In genomic region chr1:52674497-52675384, GRCh38 we compare ENCODE assay signal across 1 cellular context.
TF ChIP-seq lines count a peak whose summit lies in the region.

No MANE protein-coding gene starts in this region.

TF ChIP-seq in GM23338, 12 proteins besides CTCF, POLR2A, EP300 and RAD21 (continued from another document):
- TF ChIP-seq REST (IDR thresholded peaks at IDR 0.05; ENCODE audit: unreplicated experiment) (no peak), STAT1 (IDR thresholded peaks at IDR 0.05; ENCODE audit: unreplicated experiment) (no peak), NANOG (IDR thresholded peaks at IDR 0.05; ENCODE audit: borderline replicate concordance) (no peak), ETS1 (IDR thresholded peaks at IDR 0.05) (no peak), CREB1 (CRISPR knock-in tag; IDR thresholded peaks at IDR 0.05; ENCODE audit: low read depth) (no peak), JUNB (IDR thresholded peaks at IDR 0.05; ENCODE audit: unreplicated experiment) (no peak), EZH2 (IDR thresholded peaks at IDR 0.05; ENCODE audit: low read depth, unreplicated experiment) (no peak)
TF ChIP-seq in GM23338: peak in this region for 0.
